In genomic region chr9:122347348-122348287, GRCh38 we compare ENCODE assay signal across 8 cellular contexts. TPM values are rescaled to one million over a fixed set of nuclear protein-coding genes. Genes with fewer than 3 reads are reported as not detected.
DNase-seq lines count a peak whose midpoint lies in the region; ATAC-seq and TF ChIP-seq lines count a peak whose summit lies in the region.

No MANE protein-coding gene starts in this region.

- H3K27me3 Mint-ChIP-seq in mesothelial cell of epicardium (ENCODE audit: low read depth) = peaks cover 51% of the 10 kb centered on the region

- peaks cover 8% of the 10 kb centered on the region for H3K4me1 Mint-ChIP-seq in mesothelial cell of epicardium

- peaks cover 1% of the 10 kb centered on the region for H3K9me3 Mint-ChIP-seq in mesothelial cell of epicardium

- TF ChIP-seq CTCF in choroid plexus epithelial cell (conservative IDR thresholded peaks at IDR 0.05; ENCODE audit: low read depth, low read length) (peak; percentile 20), mesothelial cell of epicardium (IDR thresholded peaks at IDR 0.05; ENCODE audit: unreplicated experiment) (no peak)

- H3K36me3 Mint-ChIP-seq in mesothelial cell of epicardium = no peaks in the 10 kb centered on the region

- peak overlapping the region; percentile 60 for H3K4me3 ChIP-seq in choroid plexus epithelial cell (ENCODE audit: low read depth, low read length)

- peak; percentile 33 for DNase-seq in G401 (ENCODE audit: low spot score)
- peak; percentile 37 for DNase-seq in OCI-M1 (lab: John Stamatoyannopoulos, UW)
- DNase-seq in choroid plexus epithelial cell (ENCODE audit: low read depth) = peak; percentile 38
- no peak for DNase-seq in mesothelial cell of epicardium (ENCODE audit: low spot score in 2 of 2, unreplicated experiment in 2 of 2)
- no peak for DNase-seq in NCI-H187 treated with DMSO at 0.1 percent for 48 hours (lab: John Stamatoyannopoulos, UW)
- DNase-seq in stimulated activated CD4-positive, alpha-beta T cell treated with anti-CD3 and anti-CD28 coated beads, Interleukin-4, amount 100 ng/mL, for 24 hours = no peak

- in situ Hi-C loops in G401 (cut with HindIII; ENCODE audit: low sequenced_read_pairs) = no loop called here

- H3K4me3 Mint-ChIP-seq in mesothelial cell of epicardium = peak overlapping the region; percentile 75

- peak overlapping the region; percentile 49 for H3K27ac Mint-ChIP-seq in mesothelial cell of epicardium

- no peak for ATAC-seq in HG03095 (IDR thresholded peaks at IDR 0.05; ENCODE audit: unreplicated experiment)
- no peak for ATAC-seq in HG03039 (IDR thresholded peaks at IDR 0.05; ENCODE audit: unreplicated experiment)

RNA-seq across cellular contexts. Expression of gene PTGS1, which starts 23.2 kb away (rescaled TPM):
- not detected in 2 replicates for total RNA-seq in G401 (2014; rRNA removed; shearing (Covaris generic))
- 8.0 to 9.2 TPM (median 8.2 TPM) in 3 replicates for total RNA-seq in mesothelial cell of epicardium

Comparison
In these comparisons a context has a peak if more than half of its experiments do, and no peak if none do; other contexts are left out.
1. DNase-seq: peak in G401 (single experiment), OCI-M1 (single experiment) and choroid plexus epithelial cell (single experiment); none in mesothelial cell of epicardium (0 of 2), NCI-H187 treated with DMSO at 0.1 percent for 48 hours (single experiment) and stimulated activated CD4-positive, alpha-beta T cell treated with anti-CD3 and anti-CD28 coated beads, Interleukin-4, amount 100 ng/mL, for 24 hours (single experiment).